8 cellular contexts compared by ENCODE assay signal in the genomic region with DNA sequence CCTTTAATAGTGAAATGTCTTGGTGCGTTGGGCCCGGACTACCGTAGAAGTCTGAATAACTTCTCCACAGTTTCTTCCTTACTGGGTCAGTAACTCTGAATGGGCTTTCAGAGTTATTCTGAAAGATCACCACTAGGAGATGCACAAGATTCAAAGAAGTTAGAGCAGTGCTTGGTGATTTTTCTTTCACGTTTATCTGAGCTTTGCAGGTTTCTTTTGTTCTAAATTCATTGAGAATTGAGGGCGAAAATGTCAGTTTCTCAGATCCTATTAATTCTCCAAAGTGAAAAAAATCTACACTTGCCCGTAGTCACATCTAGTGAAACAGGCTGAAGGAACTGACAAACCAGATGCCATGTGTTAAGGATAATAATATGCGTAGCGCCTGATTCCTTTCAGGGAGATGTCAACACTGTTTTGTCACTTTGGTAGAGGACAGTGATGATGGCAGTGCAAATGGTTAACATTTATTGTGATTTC.
A peak's percentile ranks its signal among the peaks of the same experiment; 100 is the strongest.
DNase-seq lines count a peak whose midpoint lies in the region; ATAC-seq, FAIRE-seq and TF ChIP-seq lines count a peak whose summit lies in the region.

No MANE protein-coding gene starts in this region.

- H3K4me1 ChIP-seq in H1 (replicated peaks in 1 of 4; ENCODE audit: control insufficient read depth in 3 of 4, insufficient read depth in 4 of 4, low read length in 3 of 4), result no peaks in the 10 kb centered on the region
- no peaks in the 10 kb centered on the region for H3K4me1 ChIP-seq in mesenchymal stem cell (ENCODE audit: control insufficient read depth, insufficient read depth, low read depth, low read length)

- peak; percentile 69 for FAIRE-seq in H1 (lab: Jason Lieb, UNC)

- H3K79me2 ChIP-seq in H1 (ENCODE audit: control insufficient read depth in 1 of 2, insufficient read depth in 2 of 2, low read length in 2 of 2), result no peaks in the 10 kb centered on the region

- H3K14ac ChIP-seq in H1 (ENCODE audit: insufficient read length) (no peak overlapping the region), mesenchymal stem cell (ENCODE audit: low read length in 2 of 2) (no peak overlapping the region)

- H2BK5ac ChIP-seq in H1 (ENCODE audit: low read depth, low read length), result no peak overlapping the region
- H2BK5ac ChIP-seq in mesenchymal stem cell (ENCODE audit: low read depth, low read length, poor library complexity, severe bottlenecking), result no peak overlapping the region

- no peak overlapping the region for H3K4me2 ChIP-seq in H1 (ENCODE audit: insufficient read depth in 1 of 2, low read depth in 2 of 2, low read length in 2 of 2)
- no peak overlapping the region for H3K4me2 ChIP-seq in mesenchymal stem cell (ENCODE audit: low read length, poor library complexity, severe bottlenecking)

- H3K27ac ChIP-seq in H1 (ENCODE audit: low read depth, low read length) (no peak overlapping the region), mesenchymal stem cell (ENCODE audit: low read length, poor library complexity, severe bottlenecking) (no peak overlapping the region)

- no peaks in the 10 kb centered on the region for H3K79me1 ChIP-seq in H1 (ENCODE audit: low read depth, low read length)
- H3K79me1 ChIP-seq in mesenchymal stem cell (replicated peaks; ENCODE audit: low read length, poor library complexity, severe bottlenecking), result no peaks in the 10 kb centered on the region

- H3K36me3 ChIP-seq in H1 (ENCODE audit: control insufficient read depth in 2 of 4, insufficient read depth in 4 of 4, low read length in 3 of 4) (no peaks in the 10 kb centered on the region), mesenchymal stem cell (ENCODE audit: control insufficient read depth in 1 of 2, insufficient read depth in 2 of 2, low read depth in 1 of 2, low read length in 2 of 2) (no peaks in the 10 kb centered on the region)

- ATAC-seq in GM21576 (IDR thresholded peaks at IDR 0.05; ENCODE audit: unreplicated experiment), result no peak

- no peak overlapping the region for H4K8ac ChIP-seq in H1 (ENCODE audit: extremely low read depth, insufficient read depth, low read length)
- H4K8ac ChIP-seq in mesenchymal stem cell (ENCODE audit: low read length), result no peak overlapping the region

- WGBS in H1 (ENCODE audit: extremely low coverage in 1 of 2, insufficient coverage in 1 of 2, insufficient read length in 1 of 2, insufficient replicate concordance in 2 of 2, low coverage in 1 of 2, low lambda C conversion rate in 2 of 2, missing lambda C conversion rate in 1 of 2), 2 experiments, result 64% methylated on average over 8 of the region's 8 CpGs; no CpG with 5 or more reads in 1 of the 2 experiments
- WGBS in mesenchymal stem cell, result 30% methylated on average over 7 of the region's 8 CpGs

- H4K91ac ChIP-seq in H1 (replicated peaks; ENCODE audit: insufficient read length, low read length) (no peak overlapping the region), mesenchymal stem cell (ENCODE audit: low read length) (no peak overlapping the region)

- peak; percentile 97 to 99 for TF ChIP-seq RAD21 in H1 (IDR thresholded peaks at IDR 0.05 in 1 of 2, conservative IDR thresholded peaks at IDR 0.05 in 1 of 2; ENCODE audit: low read depth in 2 of 2, low read length in 2 of 2)

- H2AFZ ChIP-seq in H1 (ENCODE audit: low read length) (no peak overlapping the region), mesenchymal stem cell (ENCODE audit: low read depth, low read length) (no peak overlapping the region)

- H4K20me1 ChIP-seq in H1 (replicated peaks in 1 of 2; ENCODE audit: control insufficient read depth in 1 of 2, insufficient read depth in 2 of 2, low read length in 2 of 2), result no peaks in the 10 kb centered on the region

- H3K23me2 ChIP-seq in H1 (ENCODE audit: low read depth, low read length), result no peaks in the 10 kb centered on the region

- peak; percentile 75 for TF ChIP-seq CTCF in AG04449 (IDR thresholded peaks at IDR 0.05; ENCODE audit: insufficient read depth, low read length, missing control alignments)
- TF ChIP-seq CTCF in GM12872 (IDR thresholded peaks at IDR 0.05; ENCODE audit: insufficient read depth, low read depth, low read length), result peak; percentile 91
- peak; percentile 75 for TF ChIP-seq CTCF in LNCaP clone FGC (IDR thresholded peaks at IDR 0.05; ENCODE audit: control insufficient read depth, extremely low read depth, insufficient read depth)
- peak in 2 of 3 experiments; percentile 75 to 82; a peak in 3 of 4 replicates for TF ChIP-seq CTCF in H1 (IDR thresholded peaks at IDR 0.05; ENCODE audit: control extremely low read depth in 1 of 3, insufficient read depth in 1 of 3, low read depth in 1 of 3, low read length in 3 of 3)

- H3K27me3 ChIP-seq in H1 (replicated peaks in 1 of 4; ENCODE audit: control insufficient read depth in 3 of 4, extremely low read depth in 1 of 4, insufficient read depth in 3 of 4, low read length in 3 of 4) (no peaks in the 10 kb centered on the region), mesenchymal stem cell (ENCODE audit: control insufficient read depth in 1 of 2, insufficient read depth in 1 of 2, low read length in 2 of 2) (no peaks in the 10 kb centered on the region)

- CTCF ChIA-PET in AG04449 (lab: Yijun Ruan, JAX) (interaction anchor here (0.7 to 12.1 kb wide), 56 partner anchors 9 to 860 kb away, joined by 3 to 177 read pairs (median 6); a partner anchor contains a TSS), H1 (lab: Charles Lee; ENCODE audit: partially characterized antibody) (interaction anchor here (0.6 to 8.5 kb wide), 59 partner anchors 8 to 663 kb away, joined by 3 to 132 read pairs (median 4); no protein-coding TSS in a partner anchor)

- H2BK15ac ChIP-seq in H1 (ENCODE audit: low read length), result no peak overlapping the region
- no peak overlapping the region for H2BK15ac ChIP-seq in mesenchymal stem cell (ENCODE audit: low read depth, poor library complexity, severe bottlenecking)

- H3K9me3 ChIP-seq in H1 (ENCODE audit: insufficient read depth in 2 of 2, low read depth in 1 of 2, low read length in 1 of 2) (no peaks in the 10 kb centered on the region), mesenchymal stem cell (ENCODE audit: control insufficient read depth, low read length) (no peaks in the 10 kb centered on the region)

- no peak overlapping the region for H3K23ac ChIP-seq in H1 (ENCODE audit: insufficient read length)
- no peak overlapping the region for H3K23ac ChIP-seq in mesenchymal stem cell (ENCODE audit: low read length in 2 of 2)

- H3K4ac ChIP-seq in H1 (replicated peaks; ENCODE audit: insufficient read length, low read depth, low read length) (no peak overlapping the region), mesenchymal stem cell (ENCODE audit: low read depth in 1 of 2, low read length in 2 of 2) (no peak overlapping the region)

- TF ChIP-seq POLR2A in H1 (IDR thresholded peaks at IDR 0.05; ENCODE audit: control extremely low read depth in 1 of 2, low read depth in 2 of 2, low read length in 2 of 2), result no peak

- no peak for TF ChIP-seq EP300 in H1 (IDR thresholded peaks at IDR 0.05; ENCODE audit: borderline replicate concordance in 1 of 2, low read depth in 2 of 2, low read length in 2 of 2)

- no peak overlapping the region for H3K18ac ChIP-seq in H1 (ENCODE audit: extremely low read depth, low read length)
- peak overlapping the region; percentile 69 to 85 for H3K18ac ChIP-seq in mesenchymal stem cell (ENCODE audit: low read depth in 1 of 2, low read length in 2 of 2)

- POLR2A ChIA-PET in AG04449 (lab: Yijun Ruan, JAX) (interaction anchor here (0.7 to 1.5 kb wide), 5 partner anchors 45 to 419 kb away, joined by 3 to 5 read pairs (median 4); no protein-coding TSS in a partner anchor), H1 (lab: Charles Lee; ENCODE audit: partially characterized antibody) (interaction anchor here (0.7 kb wide), 1 partner anchor 240 kb away, joined by 3 read pairs; no protein-coding TSS in a partner anchor)

- no peak overlapping the region for H2AK5ac ChIP-seq in H1 (ENCODE audit: low read depth, low read length)
- no peak overlapping the region for H2AK5ac ChIP-seq in mesenchymal stem cell (ENCODE audit: low read length, severe bottlenecking)

- no peak overlapping the region for H2BK20ac ChIP-seq in H1 (ENCODE audit: low read length)

- H2BK12ac ChIP-seq in H1 (ENCODE audit: low read depth, low read length) (no peak overlapping the region), mesenchymal stem cell (ENCODE audit: low read length in 2 of 2) (peak overlapping the region; percentile 79 to 96)

- H3K9ac ChIP-seq in H1 (replicated peaks in 1 of 4; ENCODE audit: extremely low read depth in 1 of 4, low read depth in 3 of 4, low read length in 3 of 4) (no peak overlapping the region), mesenchymal stem cell (ENCODE audit: low read length) (peak overlapping the region; percentile 60)

- H2BK120ac ChIP-seq in H1 (replicated peaks; ENCODE audit: low read depth, low read length) (no peak overlapping the region), mesenchymal stem cell (ENCODE audit: low read depth, low read length) (no peak overlapping the region)

- no peak for DNase-seq in AG04449 (ENCODE audit: low read depth, low spot score)
- DNase-seq in LNCaP clone FGC (ENCODE audit: low read depth), result peak; percentile 30
- DNase-seq in RKO (ENCODE audit: low spot score), result peak; percentile 48
- DNase-seq in H1 (ENCODE audit: low read depth in 1 of 2, low spot score in 2 of 2), result no peak
- peak; percentile 79 for DNase-seq in mesenchymal stem cell
- no peak for DNase-seq in COLO668 (lab: John Stamatoyannopoulos, UW; ENCODE audit: unreplicated experiment)

- H3K56ac ChIP-seq in H1 (replicated peaks; ENCODE audit: insufficient read length, low read depth, low read length), result no peak overlapping the region

- no peak overlapping the region for H3K4me3 ChIP-seq in AG04449 (ENCODE audit: low read depth, low read length)
- H3K4me3 ChIP-seq in LNCaP clone FGC (ENCODE audit: low read depth, low read length), result no peak overlapping the region
- H3K4me3 ChIP-seq in H1 (ENCODE audit: extremely low read depth in 1 of 4, insufficient read depth in 2 of 4, low read depth in 3 of 4, low read length in 4 of 4), result no peak overlapping the region
- H3K4me3 ChIP-seq in mesenchymal stem cell (ENCODE audit: insufficient read depth in 1 of 2, low read depth in 1 of 2, low read length in 2 of 2), result no peak overlapping the region

- H4K5ac ChIP-seq in H1 (ENCODE audit: insufficient read length, low read depth, low read length), result no peak overlapping the region

TF ChIP-seq in H1, 55 proteins besides CTCF, POLR2A, EP300 and RAD21 (continues in another document):
- no peak for TF ChIP-seq CHD2 (IDR thresholded peaks at IDR 0.05; ENCODE audit: low read length)
- TF ChIP-seq, protein P1, sequence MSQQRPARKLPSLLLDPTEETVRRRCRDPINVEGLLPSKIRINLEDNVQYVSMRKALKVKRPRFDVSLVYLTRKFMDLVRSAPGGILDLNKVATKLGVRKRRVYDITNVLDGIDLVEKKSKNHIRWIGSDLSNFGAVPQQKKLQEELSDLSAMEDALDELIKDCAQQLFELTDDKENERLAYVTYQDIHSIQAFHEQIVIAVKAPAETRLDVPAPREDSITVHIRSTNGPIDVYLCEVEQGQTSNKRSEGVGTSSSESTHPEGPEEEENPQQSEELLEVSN (IDR thresholded peaks at IDR 0.05), result no peak

Comparison
In these comparisons a context has a peak if more than half of its experiments do, and no peak if none do; other contexts are left out.
1. DNase-seq: peak in LNCaP clone FGC (single experiment), RKO (single experiment) and mesenchymal stem cell (single experiment); none in AG04449 (single experiment), H1 (0 of 2) and COLO668 (single experiment).
2. Peak in every context shown above with its lines, with median percentiles within 50 percentile points of each other: CTCF ChIP-seq.